In the genomic region with DNA sequence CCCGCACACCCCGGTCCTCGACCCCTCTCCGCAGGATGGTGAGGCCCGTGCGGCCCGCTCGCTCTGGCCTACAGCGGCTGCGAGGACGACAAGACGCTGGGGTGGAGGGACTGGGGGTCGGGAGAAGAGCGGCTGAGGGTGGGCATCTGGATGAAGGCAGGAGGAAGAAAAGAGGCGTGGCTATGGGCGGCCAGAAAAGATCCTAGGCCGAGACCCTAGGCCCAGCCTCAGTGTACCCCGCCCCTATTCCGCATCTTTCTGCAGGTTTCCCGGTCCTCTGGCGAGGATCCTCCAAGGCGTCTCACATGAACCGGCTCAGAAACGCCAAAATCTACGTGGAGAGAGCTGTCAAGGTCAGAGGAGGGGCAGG, we compare ENCODE assay signal across 8 cellular contexts. TPM values are rescaled to one million over a fixed set of nuclear protein-coding genes. Genes with fewer than 3 reads are reported as not detected.
DNase-seq lines count a peak whose midpoint lies in the region; ATAC-seq, FAIRE-seq and TF ChIP-seq lines count a peak whose summit lies in the region.

No MANE protein-coding gene starts in this region.

- H3K36me3 Mint-ChIP-seq in natural killer cell: no peaks in the 10 kb centered on the region

- no peaks in the 10 kb centered on the region for H3K27me3 Mint-ChIP-seq in natural killer cell (ENCODE audit: low read depth in 2 of 2)

- H3K4me1 ChIP-seq in MM.1S (ENCODE audit: low read length) (no peaks in the 10 kb centered on the region), ectodermal cell (ENCODE audit: control insufficient read depth, insufficient read depth, low read length) (peaks cover 22% of the 10 kb centered on the region)

- H3K79me2 ChIP-seq in MM.1S (ENCODE audit: low read length): no peaks in the 10 kb centered on the region

- peaks cover 11% of the 10 kb centered on the region; the same call in 1 of the 2 replicates for H3F3A ChIP-seq in MM.1S (ENCODE audit: insufficient read depth, low read length)

- peak overlapping the region; percentile 52; the same call in 1 of the 2 replicates for H3K9ac ChIP-seq in MM.1S (ENCODE audit: low read length)

- peak overlapping the region; percentile 90 for H3K4me3 Mint-ChIP-seq in natural killer cell

- H3K27ac ChIP-seq in MM.1S (ENCODE audit: low read length) (no peak overlapping the region), ectodermal cell (ENCODE audit: insufficient read depth, low read depth, low read length, poor library complexity, severe bottlenecking) (no peak overlapping the region)

- peak overlapping the region; percentile 64 for H3K4me3 ChIP-seq in AG09309 (ENCODE audit: control insufficient read depth, low read depth, low read length)
- peak overlapping the region; percentile 53 for H3K4me3 ChIP-seq in MM.1S (ENCODE audit: low read length)
- H3K4me3 ChIP-seq in ectodermal cell (ENCODE audit: insufficient read depth, low read depth, low read length): peak overlapping the region; percentile 67

- no peak for DNase-seq in AG09309 (ENCODE audit: low read depth)
- no peak for DNase-seq in MM.1S
- DNase-seq in natural killer cell: no peak
- DNase-seq in superior temporal gyrus (ENCODE audit: extremely low spot score): no peak
- no peak for DNase-seq in GM12892 (ENCODE audit: insufficient read length)
- no peak for DNase-seq in erythroblast (lab: John Stamatoyannopoulos, UW)

- intact Hi-C loops in natural killer cell (cut with micrococcal nuclease): no loop called here

- H3K27me3 ChIP-seq in MM.1S (replicated peaks; ENCODE audit: insufficient read depth, low read length) (no peaks in the 10 kb centered on the region), ectodermal cell (ENCODE audit: control insufficient read depth, insufficient read depth, low read length, poor library complexity, severe bottlenecking) (peaks cover 8% of the 10 kb centered on the region)

- WGBS in ectodermal cell, 2 experiments: 5% methylated on average over 25 of the region's 25 CpGs

- no peaks in the 10 kb centered on the region for H3K9me3 ChIP-seq in MM.1S (replicated peaks; ENCODE audit: insufficient read depth, low read length)
- no peaks in the 10 kb centered on the region for H3K9me3 ChIP-seq in ectodermal cell (ENCODE audit: control insufficient read depth, low read length)

- peaks cover 39 to 58% of the 10 kb centered on the region in 2 donors for H3K4me1 Mint-ChIP-seq in natural killer cell

- H3K36me3 ChIP-seq in MM.1S (replicated peaks; ENCODE audit: insufficient read depth, low read length) (no peaks in the 10 kb centered on the region), ectodermal cell (ENCODE audit: control insufficient read depth, insufficient read depth, low read length) (peaks cover 5% of the 10 kb centered on the region)

- no peaks in the 10 kb centered on the region for H3K9me3 Mint-ChIP-seq in natural killer cell

- H3K9me2 ChIP-seq in MM.1S (replicated peaks; ENCODE audit: insufficient read depth, low read length): no peaks in the 10 kb centered on the region

- H2AFZ ChIP-seq in MM.1S (ENCODE audit: low read length): peak overlapping the region; percentile 66

- no peak for TF ChIP-seq POLR2A in GM12892 (IDR thresholded peaks at IDR 0.05; ENCODE audit: low read depth, low read length)
- no peak for TF ChIP-seq POLR2A in erythroblast (IDR thresholded peaks at IDR 0.05; ENCODE audit: low read length)

- ATAC-seq in natural killer cell (no peak), GM19467 (IDR thresholded peaks at IDR 0.05; ENCODE audit: unreplicated experiment) (no peak)

- no peak for TF ChIP-seq CTCF in AG09309 (IDR thresholded peaks at IDR 0.05; ENCODE audit: control insufficient read depth, insufficient read depth, low read depth, low read length, missing control alignments)
- no peak for TF ChIP-seq CTCF in MM.1S (IDR thresholded peaks at IDR 0.05; ENCODE audit: low read length)
- no peak for TF ChIP-seq CTCF in natural killer cell (IDR thresholded peaks at IDR 0.05)

- peak overlapping the region; percentile 62 for H3K4me2 ChIP-seq in MM.1S (ENCODE audit: low read depth, low read length)

- no peaks in the 10 kb centered on the region for H4K20me1 ChIP-seq in MM.1S (ENCODE audit: insufficient read depth, low read length)

- H3K27ac Mint-ChIP-seq in natural killer cell: peak overlapping the region; percentile 60 to 93

- no peak for FAIRE-seq in GM12892 (lab: Jason Lieb, UNC)

RNA-seq across cellular contexts. Expression of a gene that starts 0.3 kb away (rescaled TPM):
- 27.4 TPM for polyA plus RNA-seq in ectodermal cell (2013, experiment 1 of 4)
- polyA plus RNA-seq in ectodermal cell (2013, experiment 2 of 4): 23.9 TPM
- 19.6 TPM for polyA plus RNA-seq in ectodermal cell (2013, experiment 3 of 4)
- polyA plus RNA-seq in ectodermal cell (2013, experiment 4 of 4): 27.8 TPM
- 100 to 1,000 TPM; 133 to 137 (median 136) TPM for total RNA-seq in natural killer cell
- 33.8 TPM for polyA plus RNA-seq in GM12892 (2012; ENCODE audit: missing spikeins)

RNA-seq across cellular contexts. Expression of a gene that starts 17.5 kb away (rescaled TPM):
- polyA plus RNA-seq in ectodermal cell (2013, experiment 1 of 4): 149 TPM
- polyA plus RNA-seq in ectodermal cell (2013, experiment 2 of 4): 155 TPM
- polyA plus RNA-seq in ectodermal cell (2013, experiment 3 of 4): 90.2 TPM
- 104 TPM for polyA plus RNA-seq in ectodermal cell (2013, experiment 4 of 4)
- 100 to 1,000 TPM; 282 to 288 (median 285) TPM for total RNA-seq in natural killer cell
- 209 TPM for polyA plus RNA-seq in GM12892 (2012; ENCODE audit: missing spikeins)

RNA-seq across cellular contexts. Expression of a gene that starts 18.1 kb away (rescaled TPM):
- polyA plus RNA-seq in ectodermal cell (2013, experiment 1 of 4): 94.5 TPM
- 92.5 TPM for polyA plus RNA-seq in ectodermal cell (2013, experiment 2 of 4)
- polyA plus RNA-seq in ectodermal cell (2013, experiment 3 of 4): 84.5 TPM
- polyA plus RNA-seq in ectodermal cell (2013, experiment 4 of 4): 98.3 TPM
- total RNA-seq in natural killer cell: 10 to 100 TPM; 59.2 to 73.7 (median 69.2) TPM
- 30.4 TPM for polyA plus RNA-seq in GM12892 (2012; ENCODE audit: missing spikeins)

RNA-seq across cellular contexts. Expression of a gene that starts 33.5 kb away (rescaled TPM):
- 59.2 TPM for polyA plus RNA-seq in ectodermal cell (2013, experiment 1 of 4)
- 52.3 TPM for polyA plus RNA-seq in ectodermal cell (2013, experiment 2 of 4)
- 46.2 TPM for polyA plus RNA-seq in ectodermal cell (2013, experiment 3 of 4)
- polyA plus RNA-seq in ectodermal cell (2013, experiment 4 of 4): 59.5 TPM
- total RNA-seq in natural killer cell: 10 to 100 TPM; 27.5 to 43.9 (median 30.9) TPM
- 32.8 TPM for polyA plus RNA-seq in GM12892 (2012; ENCODE audit: missing spikeins)

RNA-seq across cellular contexts. Expression of a gene that starts 40.6 kb away (rescaled TPM):
- polyA plus RNA-seq in ectodermal cell (2013, experiment 1 of 4): 29.0 TPM
- polyA plus RNA-seq in ectodermal cell (2013, experiment 2 of 4): 28.4 TPM
- 23.3 TPM for polyA plus RNA-seq in ectodermal cell (2013, experiment 3 of 4)
- polyA plus RNA-seq in ectodermal cell (2013, experiment 4 of 4): 28.2 TPM
- total RNA-seq in natural killer cell: 10 to 100 TPM in 1 of 3 donors, 1 to 10 TPM in 2; 7.4 to 20.4 (median 8.7) TPM
- polyA plus RNA-seq in GM12892 (2012; ENCODE audit: missing spikeins): 3.3 TPM
